8 cellular contexts compared by ENCODE assay signal in the genomic region with DNA sequence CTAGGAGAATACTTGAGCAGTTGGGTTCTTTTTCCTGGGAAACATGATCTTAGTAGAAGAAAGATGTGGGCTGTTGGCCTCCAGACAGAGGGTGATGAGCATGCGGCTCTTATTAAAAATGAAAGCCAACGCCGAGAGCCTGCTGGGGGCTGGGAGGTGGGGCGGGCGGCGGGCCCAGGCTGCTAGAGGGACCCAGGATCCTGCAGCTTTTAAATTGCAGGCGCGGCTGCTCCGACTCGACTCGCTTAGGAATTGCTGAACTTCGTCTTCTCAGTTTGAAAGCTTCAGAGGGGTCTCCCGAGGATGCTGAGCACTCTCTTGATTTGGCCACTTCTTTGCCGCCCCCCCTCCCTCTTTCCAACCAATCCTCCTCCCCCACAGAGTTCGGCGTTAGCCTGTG. TPM values are rescaled to one million over a fixed set of nuclear protein-coding genes. Genes with fewer than 3 reads are reported as not detected.
DNase-seq lines count a peak whose midpoint lies in the region; TF ChIP-seq lines count a peak whose summit lies in the region.

No MANE protein-coding gene starts in this region.

- peaks cover 8% of the 10 kb centered on the region for H4K20me1 ChIP-seq in neural progenitor cell (ENCODE audit: low read depth)

- intact Hi-C loops in transverse colon (cut with DNase I; ENCODE audit: low total_unique reads), result no loop called here

- peaks cover 14% of the 10 kb centered on the region for H3K27me3 Mint-ChIP-seq in neural progenitor cell (ENCODE audit: insufficient read depth, low read depth)

- H3K79me2 ChIP-seq in neural progenitor cell (ENCODE audit: low read depth), result no peaks in the 10 kb centered on the region

- H3K9ac ChIP-seq in neural progenitor cell, result no peak overlapping the region

- DNase-seq in EL (peak; percentile 60), NAMALWA (ENCODE audit: low spot score) (peak; percentile 61), fibroblast of the aortic adventitia (ENCODE audit: low read depth) (peak; percentile 65), neural progenitor cell (ENCODE audit: low spot score) (peak; percentile 19), transverse colon (peak; percentile 58), foreskin melanocyte (no peak), NCI-H524 treated with DMSO at 0.1 percent for 48 hours (lab: John Stamatoyannopoulos, UW) (no peak)
- peak; percentile 43 for DNase-seq in activated T-cell treated with anti-CD3 and anti-CD28 coated beads, Interleukin-2, amount 50 U/mL, for 1 hour

- no peak overlapping the region for H2AFZ ChIP-seq in neural progenitor cell (replicated peaks)

- peaks cover 7% of the 10 kb centered on the region for H3K4me1 ChIP-seq in neural progenitor cell
- peaks cover 19 to 46% (median 26%) of the 10 kb centered on the region in 4 donors for H3K4me1 ChIP-seq in transverse colon

- no peak for TF ChIP-seq EP300 in transverse colon (IDR thresholded peaks at IDR 0.05; ENCODE audit: low read depth)

- H3K27ac ChIP-seq in neural progenitor cell (no peak overlapping the region), transverse colon (peak overlapping the region; percentile 97 to 99 (median 98))

- H3K4me1 Mint-ChIP-seq in neural progenitor cell, result peaks cover 21% of the 10 kb centered on the region

- H3F3A ChIP-seq in neural progenitor cell (ENCODE audit: low read depth), result peaks cover 26% of the 10 kb centered on the region

- peaks cover 62% of the 10 kb centered on the region for H3K27me3 ChIP-seq in neural progenitor cell
- no peaks in the 10 kb centered on the region for H3K27me3 ChIP-seq in transverse colon

- no peak for TF ChIP-seq POLR2A in transverse colon (IDR thresholded peaks at IDR 0.05)

- peaks cover 17% of the 10 kb centered on the region for H3K36me3 Mint-ChIP-seq in neural progenitor cell

- H3K4me3 Mint-ChIP-seq in neural progenitor cell, result peak overlapping the region; percentile 83

- 0 to 1% methylated on average over 2 to 16 of the region's 16 CpGs for WGBS in transverse colon (ENCODE audit: low coverage in 1 of 2), 2 donors

- H3K4me3 ChIP-seq in fibroblast of the aortic adventitia (ENCODE audit: low read depth, low read length) (peak overlapping the region; percentile 72), neural progenitor cell (peak overlapping the region; percentile 66), transverse colon (peak overlapping the region; percentile 88 to 96 (median 94))

- in situ Hi-C loops in transverse colon (cut with MboI; ENCODE audit: low pct_ligation_motif_present in 1 of 4, low pct_unique_long_range_greater_than_20kb in 1 of 4, low sequenced_read_pairs in 3 of 4), result no loop called here

- H3K27ac Mint-ChIP-seq in neural progenitor cell, result no peak overlapping the region

- TF ChIP-seq CTCF in fibroblast of the aortic adventitia (IDR thresholded peaks at IDR 0.05; ENCODE audit: insufficient read depth, low read length) (no peak), neural progenitor cell (IDR thresholded peaks at IDR 0.05) (no peak), transverse colon (IDR thresholded peaks at IDR 0.05) (no peak)

- peak overlapping the region; percentile 91 for H3K4me2 ChIP-seq in neural progenitor cell

- H3K36me3 ChIP-seq in neural progenitor cell (no peaks in the 10 kb centered on the region), transverse colon (no peaks in the 10 kb centered on the region)

- no peaks in the 10 kb centered on the region for H3K9me3 Mint-ChIP-seq in neural progenitor cell

- H3K9me3 ChIP-seq in neural progenitor cell (ENCODE audit: low read depth), result no peaks in the 10 kb centered on the region
- H3K9me3 ChIP-seq in transverse colon, result no peaks in the 10 kb centered on the region

RNA-seq across cellular contexts. Expression of gene AGPAT3, which starts 1.2 kb away (rescaled TPM):
- total RNA-seq in fibroblast of the aortic adventitia (ENCODE audit: low replicate concordance), result 16.3 and 29.0 TPM in 2 replicates
- 7.8 and 8.7 TPM in 2 replicates for total RNA-seq in neural progenitor cell (ENCODE audit: low replicate concordance)
- total RNA-seq in transverse colon, result 100 to 1,000 TPM in 1 of 4 donors, 10 to 100 TPM in 3; 59.9 to 116 (median 85.3) TPM

Comparison
In these comparisons a context has a peak if more than half of its experiments do, and no peak if none do; other contexts are left out.
1. DNase-seq: peak in EL (single experiment), NAMALWA (single experiment), activated T-cell treated with anti-CD3 and anti-CD28 coated beads, Interleukin-2, amount 50 U/mL, for 1 hour (single experiment), fibroblast of the aortic adventitia (single experiment), neural progenitor cell (single experiment) and transverse colon (single experiment); none in foreskin melanocyte (single experiment) and NCI-H524 treated with DMSO at 0.1 percent for 48 hours (single experiment).
2. Peak in every context shown above with its lines, with median percentiles within 50 percentile points of each other: H3K4me3 ChIP-seq.